17 cellular contexts compared by ENCODE assay signal in genomic region chr13:46392967-46393366, GRCh38. TPM values are rescaled to one million over a fixed set of nuclear protein-coding genes. Genes with fewer than 3 reads are reported as not detected.
DNase-seq lines count a peak whose midpoint lies in the region; ATAC-seq and TF ChIP-seq lines count a peak whose summit lies in the region.
"Had no signal": no experiment of that assay in that cellular context is flagged by ENCODE, and none has a peak within 500 bp of the region (broad histone marks: within the 10 kb centered on the region; RNA-seq: fewer than 3 reads in every experiment).

No MANE protein-coding gene starts in this region.

- no peak overlapping the region for H3K27ac Mint-ChIP-seq in MCF 10A (ENCODE audit: low read depth, unreplicated experiment)
- H3K27ac Mint-ChIP-seq: natural killer cell had no signal

- H3K79me2 ChIP-seq in mammary epithelial cell (ENCODE audit: insufficient read depth, low read length) (no peaks in the 10 kb centered on the region), SU-DHL-6 (ENCODE audit: insufficient read depth, low read length) (no peaks in the 10 kb centered on the region; the same call in 1 of the 2 replicates)

- H3K4me1 Mint-ChIP-seq in MCF 10A (ENCODE audit: insufficient read depth, unreplicated experiment): peaks cover 7% of the 10 kb centered on the region

- H3K4me3 Mint-ChIP-seq in MCF 10A (ENCODE audit: unreplicated experiment): no peak overlapping the region
- H3K4me3 Mint-ChIP-seq: natural killer cell had no signal

- no peak overlapping the region for H3K4me3 ChIP-seq in mammary epithelial cell (replicated peaks in 1 of 3; ENCODE audit: insufficient read depth in 1 of 3, low read depth in 2 of 3, low read length in 3 of 3)
- H3K4me3 ChIP-seq in SU-DHL-6 (ENCODE audit: insufficient read depth, low read length, poor library complexity, severe bottlenecking): no peak overlapping the region
- H3K4me3 ChIP-seq in A673 (ENCODE audit: low read depth, low read length, poor library complexity, severe bottlenecking): no peak overlapping the region
- H3K4me3 ChIP-seq: upper lobe of left lung had no signal

- H3K36me3 Mint-ChIP-seq in MCF 10A (ENCODE audit: insufficient read depth, unreplicated experiment): no peaks in the 10 kb centered on the region
- H3K36me3 Mint-ChIP-seq: natural killer cell had no signal

- H3K9me2 ChIP-seq in SU-DHL-6 (replicated peaks; ENCODE audit: insufficient read depth, low read length): no peaks in the 10 kb centered on the region

- no peaks in the 10 kb centered on the region for H3K9me3 ChIP-seq in mammary epithelial cell (replicated peaks; ENCODE audit: insufficient read depth, low read length)
- H3K9me3 ChIP-seq in SU-DHL-6 (ENCODE audit: insufficient read depth, low read length): no peaks in the 10 kb centered on the region
- no peaks in the 10 kb centered on the region for H3K9me3 ChIP-seq in A673 (ENCODE audit: low read depth, low read length, poor library complexity, severe bottlenecking)
- H3K9me3 ChIP-seq: upper lobe of left lung had no signal

- 90% methylated on average over 2 of the region's 2 CpGs for WGBS in mammary epithelial cell (ENCODE audit: low coverage, missing lambda C conversion rate)

- no peak overlapping the region for H2AFZ ChIP-seq in mammary epithelial cell (ENCODE audit: low read depth, low read length)
- H2AFZ ChIP-seq in SU-DHL-6 (ENCODE audit: low read depth, low read length, severe bottlenecking): no peak overlapping the region

- H3K27ac ChIP-seq in mammary epithelial cell (ENCODE audit: insufficient read depth, low read depth, low read length): no peak overlapping the region
- no peak overlapping the region; the same call in 1 of the 2 replicates for H3K27ac ChIP-seq in SU-DHL-6 (ENCODE audit: low read depth, low read length)
- H3K27ac ChIP-seq in A673 (ENCODE audit: low read depth, low read length, poor library complexity, severe bottlenecking): no peak overlapping the region
- H3K27ac ChIP-seq: KMS-11, upper lobe of left lung had no signal

- intact Hi-C loops in mammary epithelial cell (cut with micrococcal nuclease): no loop called here
- intact Hi-C loops in MCF 10A (cut with micrococcal nuclease): no loop called here
- intact Hi-C loops in A673 (cut with micrococcal nuclease; ENCODE audit: unreplicated experiment): no loop called here
- intact Hi-C loops in Right ventricle myocardium superior (cut with DNase I): no loop called here
- intact Hi-C loops in left cardiac atrium (cut with DNase I): no loop called here

- H3K9ac ChIP-seq in mammary epithelial cell (ENCODE audit: insufficient read depth, low read length): no peak overlapping the region
- H3K9ac ChIP-seq in SU-DHL-6 (ENCODE audit: low read length): no peak overlapping the region
- H3K9ac ChIP-seq: KMS-11 had no signal

- no peaks in the 10 kb centered on the region for H3K9me3 Mint-ChIP-seq in MCF 10A (ENCODE audit: unreplicated experiment)
- H3K9me3 Mint-ChIP-seq: natural killer cell had no signal

- no peaks in the 10 kb centered on the region for H4K20me1 ChIP-seq in mammary epithelial cell (ENCODE audit: insufficient read depth, low read length)
- no peaks in the 10 kb centered on the region for H4K20me1 ChIP-seq in SU-DHL-6 (ENCODE audit: low read depth, low read length)

- in situ Hi-C loops in mammary epithelial cell (cut with MboI; ENCODE audit: low sequenced_read_pairs in 2 of 2): no loop called here

- POLR2A ChIA-PET in MCF 10A (lab: Yijun Ruan, JAX): no interaction called here
- POLR2A ChIA-PET in A673 (lab: Charles Lee; ENCODE audit: low non-redundant PET): no interaction called here

- H3K27me3 ChIP-seq in mammary epithelial cell (ENCODE audit: insufficient read depth, low read length): no peaks in the 10 kb centered on the region
- H3K27me3 ChIP-seq in SU-DHL-6 (ENCODE audit: low read length): no peaks in the 10 kb centered on the region
- H3K27me3 ChIP-seq in A673 (replicated peaks; ENCODE audit: insufficient read depth, low read depth, low read length, poor library complexity): no peaks in the 10 kb centered on the region
- H3K27me3 ChIP-seq: upper lobe of left lung had no signal

- H3K36me3 ChIP-seq in mammary epithelial cell (ENCODE audit: insufficient read depth, low read length) (no peaks in the 10 kb centered on the region), SU-DHL-6 (ENCODE audit: low read length) (no peaks in the 10 kb centered on the region), A673 (ENCODE audit: insufficient read depth, low read length, poor library complexity, severe bottlenecking) (no peaks in the 10 kb centered on the region)
- H3K36me3 ChIP-seq: upper lobe of left lung had no signal

- H3K4me1 ChIP-seq in mammary epithelial cell (ENCODE audit: insufficient read depth, low read length) (peaks cover 25% of the 10 kb centered on the region), A673 (ENCODE audit: insufficient read depth, low read length, poor library complexity, severe bottlenecking) (peaks cover 34% of the 10 kb centered on the region)

- no peak overlapping the region for H3K4me2 ChIP-seq in mammary epithelial cell (ENCODE audit: insufficient read depth, low read depth, low read length)
- H3K4me2 ChIP-seq in SU-DHL-6 (ENCODE audit: low read depth, low read length, poor library complexity, severe bottlenecking): peak overlapping the region; percentile 18
- H3K4me2 ChIP-seq: KMS-11 had no signal

- peaks cover 22% of the 10 kb centered on the region for H3F3A ChIP-seq in SU-DHL-6 (ENCODE audit: insufficient read depth)

- dilution Hi-C loops in mammary epithelial cell (cut with HindIII; ENCODE audit: low sequenced_read_pairs): no loop called here

- peak; percentile 41 for ATAC-seq in HG03342 (IDR thresholded peaks at IDR 0.05; ENCODE audit: unreplicated experiment)
- ATAC-seq in omental fat pad (ENCODE audit: low FRiP score): no peak
- ATAC-seq in Right ventricle myocardium superior (ENCODE audit: poor library complexity): no peak
- ATAC-seq in left cardiac atrium: no peak
- ATAC-seq: natural killer cell, Panc1 had no signal

- CTCF ChIA-PET in mammary epithelial cell (lab: Charles Lee; ENCODE audit: low non-redundant PET) (no interaction called here), MCF 10A (lab: Yijun Ruan, JAX) (interaction anchor here (1.0 kb wide), 1 partner anchor 8 kb away, joined by 5 read pairs; no protein-coding TSS in a partner anchor), A673 (lab: Charles Lee) (no interaction called here)

- TF ChIP-seq CTCF in mammary epithelial cell (conservative IDR thresholded peaks at IDR 0.05 in 1 of 2, IDR thresholded peaks at IDR 0.05 in 1 of 2; ENCODE audit: extremely low read depth in 1 of 2, insufficient read depth in 1 of 2, low read depth in 1 of 2, low read length in 2 of 2) (no peak), MCF 10A (IDR thresholded peaks at IDR 0.05; ENCODE audit: unreplicated experiment) (no peak), SU-DHL-6 (IDR thresholded peaks at IDR 0.05; ENCODE audit: insufficient read depth, low read length, poor library complexity, severe bottlenecking) (no peak), omental fat pad (IDR thresholded peaks at IDR 0.05) (no peak), A673 (conservative IDR thresholded peaks at IDR 0.05; ENCODE audit: low read depth, low read length) (no peak)

- H3K27me3 Mint-ChIP-seq in MCF 10A (ENCODE audit: insufficient read depth, unreplicated experiment): peaks cover 19% of the 10 kb centered on the region

- BruUV-seq in mammary epithelial cell (replicated peaks; lab: Mats Ljungman, UMichigan) (no TSS peak), MCF 10A (replicated peaks; lab: Mats Ljungman, UMichigan) (no TSS peak), A673 (replicated peaks; lab: Mats Ljungman, UMichigan) (no TSS peak)

- DNase-seq in mammary epithelial cell (peak; percentile 25), MCF 10A (ENCODE audit: unreplicated experiment) (no peak), omental fat pad (ENCODE audit: low spot score) (no peak), A673 (ENCODE audit: low spot score) (no peak), Right ventricle myocardium superior (no peak), left cardiac atrium (no peak)
- DNase-seq: effector CD4-positive, alpha-beta T cell; EL; GOT3; kidney; natural killer cell; upper lobe of left lung had no signal

RNA-seq across cellular contexts. Expression of gene RUBCNL, which starts 5.9 kb away (rescaled TPM):
- total RNA-seq in mammary epithelial cell (10 to 100 TPM in 1 of 2 donors, 1 to 10 TPM in 1; 7.0 to 20.2 TPM), MCF 10A (2022) (0.37 and 1.2 TPM in 2 replicates), omental fat pad (10 to 100 TPM in 1 of 4 donors, 1 to 10 TPM in 3; 4.0 to 21.9 (median 6.8) TPM), A673 (2021) (110 and 126 TPM in 2 replicates), Right ventricle myocardium superior (0.70 TPM), left cardiac atrium (1 to 10 TPM in 1 of 2 donors, under 1 TPM in 1; 0.97 to 1.6 TPM)
- polyA plus RNA-seq in mammary epithelial cell: 0.48 TPM
- not detected for polyA minus RNA-seq in mammary epithelial cell
- polyA plus RNA-seq: AG04450 had no signal
